Comparison of ENCODE assay signal across 1 cellular context in genomic region chr2:235803028-235803427, GRCh38.
TF ChIP-seq lines count a peak whose summit lies in the region.

No MANE protein-coding gene starts in this region.

TF ChIP-seq in endothelial cell of umbilical vein, 7 proteins besides CTCF, POLR2A, EP300 and RAD21 (continued from another document):
- TF ChIP-seq EZH2 (IDR thresholded peaks at IDR 0.05; ENCODE audit: borderline replicate concordance, low read depth, low read length, severe bottlenecking) (no peak), GATA2 (IDR thresholded peaks at IDR 0.05; ENCODE audit: insufficient read depth, insufficient read length, low read depth, low read length) (no peak), FOS (IDR thresholded peaks at IDR 0.05; ENCODE audit: borderline replicate concordance, insufficient read depth, low read length) (no peak), MAX (IDR thresholded peaks at IDR 0.05; ENCODE audit: insufficient read depth, insufficient read length) (no peak), POLR2AphosphoS5 (IDR thresholded peaks at IDR 0.05; ENCODE audit: insufficient read depth, low read depth, low read length) (no peak), JUN (IDR thresholded peaks at IDR 0.05; ENCODE audit: borderline replicate concordance, insufficient read depth, insufficient read length, low read depth) (no peak)
